19 cellular contexts compared by ENCODE assay signal in genomic region chr1:178630418-178630817, GRCh38.
"Had no signal": no experiment of that assay in that cellular context is flagged by ENCODE, and none has a peak within 500 bp of the region (broad histone marks: within the 10 kb centered on the region; RNA-seq: fewer than 3 reads in every experiment).

No MANE protein-coding gene starts in this region.

- H3K4me3 ChIP-seq: left ventricle myocardium inferior, tibial nerve, uterus had no signal

- H3K4me1 Mint-ChIP-seq: activated naive CD8-positive, alpha-beta T cell treated with anti-CD3 and anti-CD28 coated beads for 36 hours; natural killer cell had no signal

- H3K27ac Mint-ChIP-seq: activated naive CD8-positive, alpha-beta T cell treated with anti-CD3 and anti-CD28 coated beads for 36 hours; natural killer cell; T-helper 2 cell treated with Interferon-gamma antibody and Interleukin-4, amounts not matched to agents 5 μg/mL and 100 μg/mL, for 36 hours had no signal

- DNase-seq: activated CD4-positive, alpha-beta T cell treated with anti-CD3 and anti-CD28 coated beads, Interleukin-2, amount 50 U/mL, for 1 hour; activated CD8-positive, alpha-beta memory T cell treated with anti-CD3 and anti-CD28 coated beads for 24 hours; activated naive CD8-positive, alpha-beta T cell treated with anti-CD3 and anti-CD28 coated beads for 36 hours; aorta; cortex of kidney; effector CD8-positive, alpha-beta T cell; kidney; left ventricle myocardium inferior; mesendoderm; natural killer cell; stimulated activated CD4-positive, alpha-beta T cell treated with anti-CD3 and anti-CD28 coated beads, Interleukin-15, amount 100 ng/mL, for 24 hours; stimulated activated CD4-positive, alpha-beta T cell treated with anti-CD3 and anti-CD28 coated beads, Interleukin-4, amount 100 ng/mL, for 1 hour; stimulated activated naive CD4-positive, alpha-beta T cell; substantia nigra; uterus had no signal

- ATAC-seq: activated CD4-positive, CD25-positive, alpha-beta regulatory T cell treated with anti-CD3 and anti-CD28 coated beads, Interleukin-2, amount 50 U/mL, for 24 hours; natural killer cell had no signal

- H3K4me1 ChIP-seq: uterus had no signal

- H3K36me3 ChIP-seq: left ventricle myocardium inferior, neutrophil, tibial nerve, uterus had no signal

- H3K36me3 Mint-ChIP-seq: activated naive CD8-positive, alpha-beta T cell treated with anti-CD3 and anti-CD28 coated beads for 36 hours; natural killer cell had no signal

- H3K4me3 Mint-ChIP-seq: activated naive CD8-positive, alpha-beta T cell treated with anti-CD3 and anti-CD28 coated beads for 36 hours; natural killer cell; T-helper 2 cell treated with Interferon-gamma antibody and Interleukin-4, amounts not matched to agents 5 μg/mL and 100 μg/mL, for 36 hours had no signal

- H3K9me3 Mint-ChIP-seq: activated naive CD8-positive, alpha-beta T cell treated with anti-CD3 and anti-CD28 coated beads for 36 hours; natural killer cell; T-helper 2 cell treated with Interferon-gamma antibody and Interleukin-4, amounts not matched to agents 5 μg/mL and 100 μg/mL, for 36 hours had no signal

- H3K9me3 ChIP-seq: left ventricle myocardium inferior, neutrophil, tibial nerve, uterus had no signal

- H3K27me3 ChIP-seq: neutrophil, tibial nerve, uterus had no signal

- H3K27ac ChIP-seq: neutrophil, tibial nerve, uterus had no signal
